8 cellular contexts compared by ENCODE assay signal in genomic region chr13:30572859-30573275, GRCh38. TPM values are rescaled to one million over a fixed set of nuclear protein-coding genes. Genes with fewer than 3 reads are reported as not detected.
A peak's percentile ranks its signal among the peaks of the same experiment; 100 is the strongest.
DNase-seq lines count a peak whose midpoint lies in the region; ATAC-seq, FAIRE-seq and TF ChIP-seq lines count a peak whose summit lies in the region.

No MANE protein-coding gene starts in this region.

- no peak overlapping the region for H2BK15ac ChIP-seq in H1 (ENCODE audit: low read length)

- H3K23ac ChIP-seq in H1 (ENCODE audit: insufficient read length): no peak overlapping the region

- H2BK5ac ChIP-seq in H1 (ENCODE audit: low read depth, low read length): no peak overlapping the region

- CTCF ChIA-PET in H1 (lab: Charles Lee; ENCODE audit: partially characterized antibody): interaction anchor here (1.1 kb wide), 1 partner anchor 9 kb away, joined by 3 read pairs; no protein-coding TSS in a partner anchor

- WGBS in H1 (ENCODE audit: extremely low coverage in 1 of 2, insufficient coverage in 1 of 2, insufficient read length in 1 of 2, insufficient replicate concordance in 2 of 2, low coverage in 1 of 2, low lambda C conversion rate in 2 of 2, missing lambda C conversion rate in 1 of 2), 2 experiments: 35% methylated on average over 1 of the region's 1 CpG; no CpG with 5 or more reads in 1 of the 2 experiments

- ATAC-seq in HG02943 (IDR thresholded peaks at IDR 0.05; ENCODE audit: low read depth, unreplicated experiment) (peak; percentile 82), HG02885 (IDR thresholded peaks at IDR 0.05; ENCODE audit: poor library complexity, unreplicated experiment) (no peak)

- TF ChIP-seq EP300 in H1 (IDR thresholded peaks at IDR 0.05; ENCODE audit: borderline replicate concordance in 1 of 2, low read depth in 2 of 2, low read length in 2 of 2): no peak

- H3K27me3 ChIP-seq in H1 (replicated peaks in 1 of 4; ENCODE audit: control insufficient read depth in 3 of 4, extremely low read depth in 1 of 4, insufficient read depth in 3 of 4, low read length in 3 of 4) (no peaks in the 10 kb centered on the region), muscle layer of duodenum (ENCODE audit: low read depth, low read length) (no peaks in the 10 kb centered on the region)

- H4K5ac ChIP-seq in H1 (ENCODE audit: insufficient read length, low read depth, low read length): no peak overlapping the region

- H2AK5ac ChIP-seq in H1 (ENCODE audit: low read depth, low read length): no peak overlapping the region

- H3K4me3 ChIP-seq in SK-N-MC (peak overlapping the region; percentile 69), H1 (ENCODE audit: extremely low read depth in 1 of 4, insufficient read depth in 2 of 4, low read depth in 3 of 4, low read length in 4 of 4) (no peak overlapping the region; a peak in 1 of 8 replicates), muscle layer of duodenum (ENCODE audit: low read depth in 1 of 2, low read length in 2 of 2) (peak overlapping the region; percentile 53 to 62)

- peak overlapping the region; percentile 64 for H3K9ac ChIP-seq in SK-N-MC (ENCODE audit: insufficient read length)
- no peak overlapping the region for H3K9ac ChIP-seq in H1 (replicated peaks in 1 of 4; ENCODE audit: extremely low read depth in 1 of 4, low read depth in 3 of 4, low read length in 3 of 4)

- TF ChIP-seq CTCF in GM12874 (IDR thresholded peaks at IDR 0.05; ENCODE audit: insufficient read depth, low read depth, low read length) (peak; percentile 25; the same call in 1 of the 2 replicates), H1 (IDR thresholded peaks at IDR 0.05; ENCODE audit: control extremely low read depth in 1 of 3, insufficient read depth in 1 of 3, low read depth in 1 of 3, low read length in 3 of 3) (peak in 1 of 3 experiments; percentile 17; a peak in 1 of 4 replicates)

- peak overlapping the region; percentile 59 for H3K27ac ChIP-seq in SK-N-MC
- H3K27ac ChIP-seq in H1 (ENCODE audit: low read depth, low read length): no peak overlapping the region
- H3K27ac ChIP-seq in muscle layer of duodenum (ENCODE audit: low read length): peak overlapping the region; percentile 67

- H3K79me1 ChIP-seq in H1 (ENCODE audit: low read depth, low read length): no peaks in the 10 kb centered on the region

- no peaks in the 10 kb centered on the region for H3K36me3 ChIP-seq in SK-N-MC (ENCODE audit: insufficient read depth, low read length)
- H3K36me3 ChIP-seq in H1 (ENCODE audit: control insufficient read depth in 2 of 4, insufficient read depth in 4 of 4, low read length in 3 of 4): no peaks in the 10 kb centered on the region
- H3K36me3 ChIP-seq in muscle layer of duodenum (ENCODE audit: control insufficient read depth in 1 of 2, insufficient read depth in 2 of 2, low read length in 2 of 2): no peaks in the 10 kb centered on the region

- no peak overlapping the region for H4K91ac ChIP-seq in H1 (replicated peaks; ENCODE audit: insufficient read length, low read length)

- no peak overlapping the region for H4K8ac ChIP-seq in H1 (ENCODE audit: extremely low read depth, insufficient read depth, low read length)

- H3K4me1 ChIP-seq in H1 (replicated peaks in 1 of 4; ENCODE audit: control insufficient read depth in 3 of 4, insufficient read depth in 4 of 4, low read length in 3 of 4) (peaks cover 0 to 4% (median under 1%) of the 10 kb centered on the region in 4 experiments; a peak in 1 of 7 replicates), muscle layer of duodenum (ENCODE audit: control insufficient read depth in 1 of 2, insufficient read depth in 2 of 2, low read length in 2 of 2) (peaks cover 0 to 5% of the 10 kb centered on the region in 2 donors)

- no peak overlapping the region for H2BK120ac ChIP-seq in H1 (replicated peaks; ENCODE audit: low read depth, low read length)

- DNase-seq in AG08395 (ENCODE audit: low spot score): peak; percentile 51
- DNase-seq in SK-N-MC (ENCODE audit: low read depth, low spot score): no peak
- no peak for DNase-seq in H1 (ENCODE audit: low read depth in 1 of 2, low spot score in 2 of 2)
- no peak for DNase-seq in NCI-H1105 (lab: John Stamatoyannopoulos, UW)

- no peak overlapping the region for H2BK20ac ChIP-seq in H1 (ENCODE audit: low read length)

- H4K20me1 ChIP-seq in H1 (replicated peaks in 1 of 2; ENCODE audit: control insufficient read depth in 1 of 2, insufficient read depth in 2 of 2, low read length in 2 of 2): no peaks in the 10 kb centered on the region

- H3K18ac ChIP-seq in H1 (ENCODE audit: extremely low read depth, low read length): no peak overlapping the region

- no peak overlapping the region for H3K4me2 ChIP-seq in H1 (ENCODE audit: insufficient read depth in 1 of 2, low read depth in 2 of 2, low read length in 2 of 2)

- TF ChIP-seq POLR2A in H1 (IDR thresholded peaks at IDR 0.05; ENCODE audit: control extremely low read depth in 1 of 2, low read depth in 2 of 2, low read length in 2 of 2): no peak

- H3K23me2 ChIP-seq in H1 (ENCODE audit: low read depth, low read length): no peaks in the 10 kb centered on the region

- TF ChIP-seq RAD21 in H1 (IDR thresholded peaks at IDR 0.05 in 1 of 2, conservative IDR thresholded peaks at IDR 0.05 in 1 of 2; ENCODE audit: low read depth in 2 of 2, low read length in 2 of 2): peak; percentile 60 to 63

- no peak overlapping the region for H2BK12ac ChIP-seq in H1 (ENCODE audit: low read depth, low read length)

- POLR2A ChIA-PET in H1 (lab: Charles Lee; ENCODE audit: partially characterized antibody): no interaction called here

- H3K79me2 ChIP-seq in H1 (ENCODE audit: control insufficient read depth in 1 of 2, insufficient read depth in 2 of 2, low read length in 2 of 2): no peaks in the 10 kb centered on the region

- FAIRE-seq in H1 (lab: Jason Lieb, UNC): no peak

- no peak overlapping the region for H3K14ac ChIP-seq in H1 (ENCODE audit: insufficient read length)

- H3K4ac ChIP-seq in H1 (replicated peaks; ENCODE audit: insufficient read length, low read depth, low read length): no peak overlapping the region

- H3K9me3 ChIP-seq in SK-N-MC (ENCODE audit: low read depth, low read length): no peaks in the 10 kb centered on the region
- H3K9me3 ChIP-seq in H1 (ENCODE audit: insufficient read depth in 2 of 2, low read depth in 1 of 2, low read length in 1 of 2): no peaks in the 10 kb centered on the region
- H3K9me3 ChIP-seq in muscle layer of duodenum (ENCODE audit: control insufficient read depth in 1 of 2, low read length in 2 of 2): no peaks in the 10 kb centered on the region

- no peak overlapping the region for H3K56ac ChIP-seq in H1 (replicated peaks; ENCODE audit: insufficient read length, low read depth, low read length)

- H2AFZ ChIP-seq in H1 (ENCODE audit: low read length): peak overlapping the region; percentile 55; the same call in 1 of the 2 replicates

RNA-seq across cellular contexts. Expression of gene USPL1, which starts 44.9 kb away (rescaled TPM):
- total RNA-seq in H1 (2021; fragmentation: NEBNext Ultra II Directional; extraction: Animal tissue kit (Norgen Biotek cat#: 25700)): 17.1 and 18.4 TPM in 2 replicates
- polyA plus RNA-seq in H1 (2011; rRNA removed): 3.8 and 6.3 TPM in 2 replicates
- polyA plus RNA-seq in H1 (2011; cell fraction: cytosol; rRNA removed): 8.7 TPM
- polyA plus RNA-seq in H1 (2011; cell fraction: nucleus; rRNA removed): 7.2 TPM
- polyA plus RNA-seq in H1 (2012, experiment 1 of 2): 7.7 to 13.1 TPM (median 9.5 TPM) in 4 replicates
- 0.96 TPM for polyA plus RNA-seq in H1 (2012, experiment 2 of 2)
- polyA plus RNA-seq in H1 (2013, experiment 1 of 2): 10.8 TPM
- polyA plus RNA-seq in H1 (2013, experiment 2 of 2): 11.3 TPM
- 9.0 and 12.9 TPM in 2 replicates for polyA minus RNA-seq in H1 (2011; rRNA and poly(A)+ RNA removed)
- polyA minus RNA-seq in H1 (2011; cell fraction: cytosol; rRNA and poly(A)+ RNA removed): 8.4 TPM
- polyA minus RNA-seq in H1 (2011; cell fraction: nucleus; rRNA and poly(A)+ RNA removed): 20.0 TPM

Comparison
In these comparisons a context has a peak if more than half of its experiments do, and no peak if none do; other contexts are left out.
1. H3K4me3 ChIP-seq: peak in SK-N-MC (single experiment) and muscle layer of duodenum (2 of 2); none in H1 (0 of 4).